16 cellular contexts compared by ENCODE assay signal in the genomic region with DNA sequence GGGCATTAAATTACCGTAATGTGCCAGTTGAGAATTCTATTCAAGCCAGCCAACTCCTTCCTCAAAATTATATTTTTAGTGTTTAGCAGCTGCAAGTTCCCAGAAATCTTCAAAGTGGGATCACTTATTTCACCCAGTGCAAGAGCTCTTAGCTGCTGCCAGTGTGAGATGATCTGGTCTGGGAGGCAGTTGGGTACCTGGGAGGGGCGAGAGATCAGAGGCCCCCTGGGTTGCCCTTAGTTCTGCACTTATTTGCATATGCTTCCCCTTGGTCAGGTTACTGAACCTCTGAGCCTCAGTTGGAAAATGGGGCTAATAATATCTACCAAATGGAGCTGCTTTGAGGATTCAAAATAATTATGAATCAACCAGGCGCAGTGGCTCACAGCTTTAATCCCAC.
A peak's percentile ranks its signal among the peaks of the same experiment; 100 is the strongest.
DNase-seq lines count a peak whose midpoint lies in the region; ATAC-seq and TF ChIP-seq lines count a peak whose summit lies in the region.
"Had no signal": no experiment of that assay in that cellular context is flagged by ENCODE, and none has a peak within 500 bp of the region (broad histone marks: within the 10 kb centered on the region; RNA-seq: fewer than 3 reads in every experiment).

No MANE protein-coding gene starts in this region.

- H3K36me3 ChIP-seq in H7 (replicated peaks; ENCODE audit: control insufficient read depth, insufficient read depth, low read length), result no peaks in the 10 kb centered on the region; the same call in 1 of the 2 replicates
- no peaks in the 10 kb centered on the region for H3K36me3 ChIP-seq in hepatocyte (replicated peaks; ENCODE audit: insufficient read depth, low read depth)
- H3K36me3 ChIP-seq: BLaER1 treated with 17β-estradiol and CSF1 and Interleukin-3, amounts not matched to agents 10 nM and 100 nM had no signal

- no peaks in the 10 kb centered on the region for H3K4me1 ChIP-seq in hepatocyte (ENCODE audit: insufficient read depth)

- H3K27ac ChIP-seq in hepatocyte, result no peak overlapping the region
- H3K27ac ChIP-seq: BLaER1 treated with 17β-estradiol and CSF1 and Interleukin-3, amounts not matched to agents 10 nM and 100 nM; HL-60 had no signal

- H3K27ac Mint-ChIP-seq in chondrocyte (ENCODE audit: unreplicated experiment), result peak overlapping the region; percentile 85
- H3K27ac Mint-ChIP-seq in osteocyte (ENCODE audit: unreplicated experiment), result peak overlapping the region; percentile 32
- H3K27ac Mint-ChIP-seq: CD4-positive, CD25-positive, alpha-beta regulatory T cell; IgD-negative memory B cell had no signal

- H2AFZ ChIP-seq in hepatocyte, result no peak overlapping the region

- TF ChIP-seq CTCF in chondrocyte (IDR thresholded peaks at IDR 0.05) (no peak), osteocyte (IDR thresholded peaks at IDR 0.05) (no peak), hepatocyte (IDR thresholded peaks at IDR 0.05; ENCODE audit: poor library complexity) (no peak)

- H3K9me2 ChIP-seq in hepatocyte (replicated peaks; ENCODE audit: insufficient read depth), result no peaks in the 10 kb centered on the region

- H3K4me3 Mint-ChIP-seq in chondrocyte (ENCODE audit: unreplicated experiment) (no peak overlapping the region), osteocyte (ENCODE audit: unreplicated experiment) (no peak overlapping the region)
- H3K4me3 Mint-ChIP-seq: CD4-positive, CD25-positive, alpha-beta regulatory T cell; IgD-negative memory B cell had no signal

- H3K79me2 ChIP-seq in hepatocyte, result no peaks in the 10 kb centered on the region

- WGBS in hepatocyte (ENCODE audit: low lambda C conversion rate, missing lambda C conversion rate), result 77% methylated on average over 3 of the region's 3 CpGs

- no peak for ATAC-seq in GM21528 (IDR thresholded peaks at IDR 0.05; ENCODE audit: low FRiP score, unreplicated experiment)

- no peak overlapping the region for H3K4me3 ChIP-seq in H7 (ENCODE audit: insufficient read depth, low read depth, low read length)
- H3K4me3 ChIP-seq in hepatocyte, result no peak overlapping the region
- H3K4me3 ChIP-seq: BLaER1 treated with 17β-estradiol and CSF1 and Interleukin-3, amounts not matched to agents 10 nM and 100 nM had no signal

- DNase-seq in H7, result peak; percentile 44
- no peak for DNase-seq in chondrocyte (ENCODE audit: low spot score)
- DNase-seq in myocyte (ENCODE audit: low read depth), result peak; percentile 11
- no peak for DNase-seq in osteocyte (ENCODE audit: extremely low spot score, unreplicated experiment)
- DNase-seq in HUDEP-2 (lab: John Stamatoyannopoulos, UW; ENCODE audit: unreplicated experiment in 76 of 76), result no peak
- no peak for DNase-seq in hepatocyte (ENCODE audit: low spot score)
- DNase-seq in GM19238 (ENCODE audit: insufficient read length, low spot score), result no peak
- DNase-seq: ACHN; Calu3; CD4-positive, CD25-positive, alpha-beta regulatory T cell; DMS79; KG1 had no signal

- H3K27me3 ChIP-seq in H7 (ENCODE audit: control insufficient read depth, insufficient read depth, low read length) (no peaks in the 10 kb centered on the region), hepatocyte (no peaks in the 10 kb centered on the region)
- H3K27me3 ChIP-seq: BLaER1 treated with 17β-estradiol and CSF1 and Interleukin-3, amounts not matched to agents 10 nM and 100 nM had no signal

- no peak overlapping the region for H3K4me2 ChIP-seq in hepatocyte
- H3K4me2 ChIP-seq: BLaER1 treated with 17β-estradiol and CSF1 and Interleukin-3, amounts not matched to agents 10 nM and 100 nM had no signal

- H3K4me1 Mint-ChIP-seq in chondrocyte (ENCODE audit: low read depth) (peaks cover 50% of the 10 kb centered on the region), osteocyte (ENCODE audit: unreplicated experiment) (peaks cover 32% of the 10 kb centered on the region)
- H3K4me1 Mint-ChIP-seq: CD4-positive, CD25-positive, alpha-beta regulatory T cell; IgD-negative memory B cell had no signal

- H3K9me3 ChIP-seq in hepatocyte (ENCODE audit: low read depth), result no peaks in the 10 kb centered on the region

- no peaks in the 10 kb centered on the region for H3K9me3 Mint-ChIP-seq in chondrocyte (ENCODE audit: low read depth)
- H3K9me3 Mint-ChIP-seq in osteocyte (ENCODE audit: unreplicated experiment), result no peaks in the 10 kb centered on the region

- H3K36me3 Mint-ChIP-seq in chondrocyte (ENCODE audit: low read depth) (peaks cover 3% of the 10 kb centered on the region), osteocyte (ENCODE audit: unreplicated experiment) (no peaks in the 10 kb centered on the region)
- H3K36me3 Mint-ChIP-seq: CD4-positive, CD25-positive, alpha-beta regulatory T cell had no signal

- no peaks in the 10 kb centered on the region for H4K20me1 ChIP-seq in hepatocyte (ENCODE audit: insufficient read depth, poor library complexity, severe bottlenecking)
- H4K20me1 ChIP-seq: BLaER1 treated with 17β-estradiol and CSF1 and Interleukin-3, amounts not matched to agents 10 nM and 100 nM had no signal

- no peaks in the 10 kb centered on the region for H3K27me3 Mint-ChIP-seq in chondrocyte (ENCODE audit: low read depth)
- no peaks in the 10 kb centered on the region for H3K27me3 Mint-ChIP-seq in osteocyte (ENCODE audit: unreplicated experiment)
- H3K27me3 Mint-ChIP-seq: CD4-positive, CD25-positive, alpha-beta regulatory T cell; IgD-negative memory B cell had no signal

Comparison
In these comparisons a context has a peak if more than half of its experiments do, and no peak if none do; other contexts are left out.
1. DNase-seq: peak in H7 (single experiment) and myocyte (single experiment); none in chondrocyte (single experiment), osteocyte (single experiment), HUDEP-2 (0 of 76), hepatocyte (single experiment) and GM19238 (single experiment).